In genomic region chr4:111943796-111944203, GRCh38 we compare ENCODE assay signal across 9 cellular contexts.
DNase-seq lines count a peak whose midpoint lies in the region; ATAC-seq and TF ChIP-seq lines count a peak whose summit lies in the region.
"Had no signal": no experiment of that assay in that cellular context is flagged by ENCODE, and none has a peak within 500 bp of the region (broad histone marks: within the 10 kb centered on the region; RNA-seq: fewer than 3 reads in every experiment).

No MANE protein-coding gene starts in this region.

- peaks cover 5% of the 10 kb centered on the region for H3K27me3 ChIP-seq in smooth muscle cell (ENCODE audit: low read depth)

- H3K4me2 ChIP-seq in smooth muscle cell = no peak overlapping the region

- H4K20me1 ChIP-seq in smooth muscle cell (ENCODE audit: low read depth) = no peaks in the 10 kb centered on the region

- H3K4me3 ChIP-seq in smooth muscle cell = no peak overlapping the region
- H3K4me3 ChIP-seq: skin epidermis had no signal

- ATAC-seq in GM19463 (IDR thresholded peaks at IDR 0.05; ENCODE audit: unreplicated experiment) (peak; percentile 98), HG03342 (IDR thresholded peaks at IDR 0.05; ENCODE audit: unreplicated experiment) (peak; percentile 95), esophagus mucosa (peak; percentile 78)

- peak; percentile 40 for TF ChIP-seq CTCF in smooth muscle cell (IDR thresholded peaks at IDR 0.05; ENCODE audit: borderline replicate concordance, insufficient read depth, poor library complexity, severe bottlenecking)

- H3K79me2 ChIP-seq in smooth muscle cell (ENCODE audit: low read depth) = no peaks in the 10 kb centered on the region

- H3K27ac ChIP-seq in smooth muscle cell (ENCODE audit: low read depth) = no peak overlapping the region
- H3K27ac ChIP-seq: skin epidermis had no signal

- H3F3A ChIP-seq in smooth muscle cell (ENCODE audit: low read depth) = no peaks in the 10 kb centered on the region

- H2AFZ ChIP-seq in smooth muscle cell (ENCODE audit: low read depth) = no peak overlapping the region

- H3K36me3 ChIP-seq in smooth muscle cell (ENCODE audit: low read depth) = no peaks in the 10 kb centered on the region

- H3K9me3 ChIP-seq in smooth muscle cell (replicated peaks; ENCODE audit: low read depth) = no peaks in the 10 kb centered on the region

- no peak overlapping the region for H3K9ac ChIP-seq in smooth muscle cell (ENCODE audit: low read depth)

- no peaks in the 10 kb centered on the region for H3K4me1 ChIP-seq in smooth muscle cell (ENCODE audit: low read depth)

- DNase-seq in GM03348 (ENCODE audit: low spot score) (peak; percentile 54), NOMO-1 treated with DMSO at 0.1 percent for 48 hours (lab: John Stamatoyannopoulos, UW; ENCODE audit: unreplicated experiment) (peak; percentile 8), smooth muscle cell (lab: John Stamatoyannopoulos, UW; ENCODE audit: unreplicated experiment) (peak; percentile 2), hepatic stellate cell (ENCODE audit: low spot score) (no peak)
- no peak for DNase-seq in activated CD4-positive, alpha-beta T cell treated with anti-CD3 and anti-CD28 coated beads for 1 hour

- whole genome bisulfite sequencing in smooth muscle cell (ENCODE audit: low lambda C conversion rate) = 48% methylated on average over 7 of the region's 7 CpGs

Comparison
In these comparisons a context has a peak if more than half of its experiments do, and no peak if none do; other contexts are left out.
1. DNase-seq: peak in GM03348 (single experiment), NOMO-1 treated with DMSO at 0.1 percent for 48 hours (single experiment) and smooth muscle cell (single experiment); none in activated CD4-positive, alpha-beta T cell treated with anti-CD3 and anti-CD28 coated beads for 1 hour (single experiment) and hepatic stellate cell (single experiment).
2. Peak in every context shown above with its lines, with median percentiles within 50 percentile points of each other: ATAC-seq.